21 cellular contexts compared by ENCODE assay signal in genomic region chr9:24041294-24041693, GRCh38.
DNase-seq lines count a peak whose midpoint lies in the region; ATAC-seq and TF ChIP-seq lines count a peak whose summit lies in the region.
"Had no signal": no experiment of that assay in that cellular context is flagged by ENCODE, and none has a peak within 500 bp of the region (broad histone marks: within the 10 kb centered on the region; RNA-seq: fewer than 3 reads in every experiment).

No MANE protein-coding gene starts in this region.

- CTCF ChIA-PET in activated CD8-positive, alpha-beta T cell treated with anti-CD3 and anti-CD28 coated beads, Interleukin-2, amount 10 ng/mL, durations not matched to agents 7 days and 5 days (lab: Charles Lee): no interaction called here

- H3K36me3 ChIP-seq in hepatocyte (replicated peaks; ENCODE audit: insufficient read depth, low read depth): no peaks in the 10 kb centered on the region

- peaks cover 11% of the 10 kb centered on the region for H3K4me1 Mint-ChIP-seq in nephron progenitor cell
- H3K4me1 Mint-ChIP-seq in activated CD8-positive, alpha-beta T cell treated with anti-CD3 and anti-CD28 coated beads, Interleukin-2, amount 10 ng/mL, durations not matched to agents 7 days and 5 days (ENCODE audit: low read depth): no peaks in the 10 kb centered on the region
- H3K4me1 Mint-ChIP-seq: CD14-positive monocyte had no signal

- no peak overlapping the region for H2AFZ ChIP-seq in hepatocyte
- H2AFZ ChIP-seq: GM23248 had no signal

- H3K9me3 ChIP-seq in hepatocyte (ENCODE audit: low read depth): no peaks in the 10 kb centered on the region
- H3K9me3 ChIP-seq: Caco-2 had no signal

- peak overlapping the region; percentile 53 for H3K27ac Mint-ChIP-seq in nephron progenitor cell
- H3K27ac Mint-ChIP-seq in activated CD8-positive, alpha-beta T cell treated with anti-CD3 and anti-CD28 coated beads, Interleukin-2, amount 10 ng/mL, durations not matched to agents 7 days and 5 days: no peak overlapping the region
- H3K27ac Mint-ChIP-seq: CD14-positive monocyte; T-helper 1 cell treated with Interleukin-12 subunit alpha and Interleukin-12 subunit beta and Interleukin-4 antibody, amounts not matched to agents 30 μg/mL and 1 μg/mL, for 36 hours had no signal

- H3K4me1 ChIP-seq in hepatocyte (ENCODE audit: insufficient read depth): no peaks in the 10 kb centered on the region
- H3K4me1 ChIP-seq: Caco-2 had no signal

- no peak for ATAC-seq in activated CD8-positive, alpha-beta T cell treated with anti-CD3 and anti-CD28 coated beads, Interleukin-2, amount 10 ng/mL, durations not matched to agents 7 days and 5 days
- ATAC-seq: GM12878, HCT116 had no signal

- H3K36me3 Mint-ChIP-seq in nephron progenitor cell (ENCODE audit: low read depth): no peaks in the 10 kb centered on the region
- H3K36me3 Mint-ChIP-seq in activated CD8-positive, alpha-beta T cell treated with anti-CD3 and anti-CD28 coated beads, Interleukin-2, amount 10 ng/mL, durations not matched to agents 7 days and 5 days (ENCODE audit: low read depth): no peaks in the 10 kb centered on the region
- H3K36me3 Mint-ChIP-seq: CD14-positive monocyte had no signal

- TF ChIP-seq CTCF in nephron progenitor cell (IDR thresholded peaks at IDR 0.05) (no peak), hepatocyte (IDR thresholded peaks at IDR 0.05; ENCODE audit: poor library complexity) (no peak)

- H3K27ac ChIP-seq in hepatocyte (no peak overlapping the region), substantia nigra (ENCODE audit: low read depth, low read length, poor library complexity, severe bottlenecking) (no peak overlapping the region)
- H3K27ac ChIP-seq: GM23248, RWPE1 had no signal

- H3K27me3 Mint-ChIP-seq in nephron progenitor cell (ENCODE audit: low read depth, poor library complexity): peaks cover 3% of the 10 kb centered on the region
- no peaks in the 10 kb centered on the region for H3K27me3 Mint-ChIP-seq in activated CD8-positive, alpha-beta T cell treated with anti-CD3 and anti-CD28 coated beads, Interleukin-2, amount 10 ng/mL, durations not matched to agents 7 days and 5 days (ENCODE audit: low read depth)

- no peak overlapping the region for H3K4me3 ChIP-seq in hepatocyte
- H3K4me3 ChIP-seq: GM12878, GM23248 had no signal

- POLR2A ChIA-PET in activated CD8-positive, alpha-beta T cell treated with anti-CD3 and anti-CD28 coated beads, Interleukin-2, amount 10 ng/mL, durations not matched to agents 7 days and 5 days (lab: Charles Lee): no interaction called here

- H3K9me2 ChIP-seq in hepatocyte (replicated peaks; ENCODE audit: insufficient read depth): no peaks in the 10 kb centered on the region

- H3K9me3 Mint-ChIP-seq in nephron progenitor cell: no peaks in the 10 kb centered on the region
- peaks cover 26% of the 10 kb centered on the region for H3K9me3 Mint-ChIP-seq in activated CD8-positive, alpha-beta T cell treated with anti-CD3 and anti-CD28 coated beads, Interleukin-2, amount 10 ng/mL, durations not matched to agents 7 days and 5 days (ENCODE audit: insufficient read depth)

- 37% methylated on average over 4 of the region's 4 CpGs for WGBS in hepatocyte (ENCODE audit: low lambda C conversion rate, missing lambda C conversion rate)

- H3K4me2 ChIP-seq in hepatocyte: no peak overlapping the region

- H3K4me3 Mint-ChIP-seq in nephron progenitor cell: no peak overlapping the region
- H3K4me3 Mint-ChIP-seq in activated CD8-positive, alpha-beta T cell treated with anti-CD3 and anti-CD28 coated beads, Interleukin-2, amount 10 ng/mL, durations not matched to agents 7 days and 5 days: no peak overlapping the region
- H3K4me3 Mint-ChIP-seq: CD14-positive monocyte; T-helper 1 cell treated with Interleukin-12 subunit alpha and Interleukin-12 subunit beta and Interleukin-4 antibody, amounts not matched to agents 30 μg/mL and 1 μg/mL, for 36 hours had no signal

- DNase-seq in DMS 273 (lab: John Stamatoyannopoulos, UW; ENCODE audit: unreplicated experiment) (peak; percentile 40), M059J (ENCODE audit: low read depth) (peak; percentile 3), NCI-H82 treated with DMSO at 0.1 percent for 48 hours (lab: John Stamatoyannopoulos, UW; ENCODE audit: unreplicated experiment) (peak; percentile 43), nephron progenitor cell (no peak), hepatocyte (ENCODE audit: low spot score) (no peak), substantia nigra (lab: John Stamatoyannopoulos, UW) (no peak)
- no peak for DNase-seq in activated CD8-positive, alpha-beta T cell treated with anti-CD3 and anti-CD28 coated beads, Interleukin-2, amount 10 ng/mL, durations not matched to agents 7 days and 5 days
- DNase-seq: ACHN; AML-193; DMS79 treated with DMSO at 0.1 percent for 48 hours; GM23248; MV-4-11; NCI-H1436 treated with DMSO at 0.1 percent for 48 hours; NCI-H2029 treated with DMSO at 0.1 percent for 48 hours; NK-92 treated with Interleukin-12 subunit alpha and Interleukin-12 subunit beta, amount 100 ng/mL, for 24 hours had no signal

- H3K27me3 ChIP-seq in hepatocyte: no peaks in the 10 kb centered on the region

- H3K79me2 ChIP-seq in hepatocyte: no peaks in the 10 kb centered on the region

- no peaks in the 10 kb centered on the region for H4K20me1 ChIP-seq in hepatocyte (ENCODE audit: insufficient read depth, poor library complexity, severe bottlenecking)

Comparison
In these comparisons a context has a peak if more than half of its experiments do, and no peak if none do; other contexts are left out.
1. DNase-seq: peak in DMS 273 (single experiment), M059J (single experiment) and NCI-H82 treated with DMSO at 0.1 percent for 48 hours (single experiment); none in nephron progenitor cell (single experiment), activated CD8-positive, alpha-beta T cell treated with anti-CD3 and anti-CD28 coated beads, Interleukin-2, amount 10 ng/mL, durations not matched to agents 7 days and 5 days (single experiment), hepatocyte (single experiment) and substantia nigra (0 of 49).